ENCODE assay signal across 15 cellular contexts in the genomic region with DNA sequence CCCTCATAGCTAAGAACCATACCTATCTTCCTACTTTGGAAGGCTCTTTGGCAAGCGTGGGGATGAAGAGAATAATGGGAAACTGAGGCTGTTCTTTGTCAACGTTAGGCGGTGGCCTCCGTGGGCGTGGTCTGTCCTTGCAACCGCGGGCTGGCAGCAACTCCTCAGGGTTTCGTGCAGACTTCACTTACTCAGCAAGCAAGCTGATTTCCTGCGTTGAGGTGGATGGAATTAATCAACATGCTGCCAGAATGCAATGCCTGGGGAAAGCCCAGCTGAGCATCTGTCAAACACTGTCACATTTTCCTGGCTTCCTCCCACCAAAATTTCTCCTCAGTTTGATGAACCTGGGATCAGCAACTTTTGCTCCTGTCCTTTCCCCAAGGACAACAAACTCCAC. TPM values are rescaled to one million over a fixed set of nuclear protein-coding genes. Genes with fewer than 3 reads are reported as not detected.
DNase-seq lines count a peak whose midpoint lies in the region; ATAC-seq and TF ChIP-seq lines count a peak whose summit lies in the region.
"Had no signal": no experiment of that assay in that cellular context is flagged by ENCODE, and none has a peak within 500 bp of the region (broad histone marks: within the 10 kb centered on the region; RNA-seq: fewer than 3 reads in every experiment).

No MANE protein-coding gene starts in this region.

- H3K14ac ChIP-seq in H9 (ENCODE audit: insufficient read depth, low read length) = peak overlapping the region; percentile 20; the same call in 1 of the 2 replicates

- H4K5ac ChIP-seq in H9 (ENCODE audit: insufficient read length, low read depth, low read length) = no peak overlapping the region

- H3K9me3 ChIP-seq in H9 (ENCODE audit: control insufficient read depth, low read depth, low read length) (no peaks in the 10 kb centered on the region), Caco-2 (no peaks in the 10 kb centered on the region), heart left ventricle (no peaks in the 10 kb centered on the region), osteoblast (ENCODE audit: low read depth, low read length) (no peaks in the 10 kb centered on the region)
- H3K9me3 ChIP-seq: Peyer's patch, tibial nerve had no signal

- H3T11ph ChIP-seq in H9 (ENCODE audit: low read length) = no peak overlapping the region

- H3K4me2 ChIP-seq in H9 (ENCODE audit: insufficient read depth, insufficient read length, low read length) (no peak overlapping the region), osteoblast (ENCODE audit: insufficient read depth, low read length) (no peak overlapping the region)

- no peaks in the 10 kb centered on the region for H3K4me1 ChIP-seq in H9 (ENCODE audit: insufficient read depth, low read length)
- peaks cover 12% of the 10 kb centered on the region for H3K4me1 ChIP-seq in Caco-2
- no peaks in the 10 kb centered on the region for H3K4me1 ChIP-seq in heart left ventricle
- H3K4me1 ChIP-seq in osteoblast (ENCODE audit: insufficient read depth, low read length) = no peaks in the 10 kb centered on the region
- H3K4me1 ChIP-seq: tibial nerve had no signal

- BruUV-seq in Calu3 (replicated peaks; lab: Mats Ljungman, UMichigan) (no TSS peak), Caco-2 (replicated peaks; lab: Mats Ljungman, UMichigan) (no TSS peak)

- H2AK5ac ChIP-seq in H9 (ENCODE audit: insufficient read length, low read length) = no peak overlapping the region

- no peak overlapping the region for H3K23ac ChIP-seq in H9 (ENCODE audit: insufficient read length, low read depth, low read length)

- no peak overlapping the region for H4K91ac ChIP-seq in H9 (ENCODE audit: insufficient read length, low read depth, low read length)

- intact Hi-C loops in Calu3 (cut with micrococcal nuclease; ENCODE audit: unreplicated experiment) (no loop called here), Caco-2 (cut with micrococcal nuclease; ENCODE audit: unreplicated experiment) (no loop called here), heart left ventricle (cut with DNase I) (no loop called here)

- no peak overlapping the region for H4K8ac ChIP-seq in H9 (replicated peaks; ENCODE audit: insufficient read length, low read depth, low read length)

- peak; percentile 57 to 69 for ATAC-seq in activated T-cell treated with anti-CD3 and anti-CD28 coated beads, Interleukin-2, amount 50 U/mL, for 72 hours (replicated peaks in 1 of 2)
- ATAC-seq in GM21360 (IDR thresholded peaks at IDR 0.05; ENCODE audit: unreplicated experiment) (no peak), heart left ventricle (no peak)
- ATAC-seq: left cardiac atrium had no signal

- DNase-seq in Calu3 (peak; percentile 24), H9 (no peak), Caco-2 (no peak), heart left ventricle (no peak), osteoblast (ENCODE audit: insufficient read length, low spot score, missing footprints) (no peak)
- DNase-seq in activated T-cell treated with anti-CD3 and anti-CD28 coated beads, Interleukin-2, amount 50 U/mL, for 72 hours = peak; percentile 54 to 60
- peak; percentile 20 for DNase-seq in stimulated activated CD4-positive, alpha-beta T cell treated with anti-CD3 and anti-CD28 coated beads, Interleukin-12 subunit alpha, Interleukin-12 subunit beta, amount 100 ng/mL, for 4 hours
- DNase-seq: effector CD8-positive, alpha-beta T cell; left cardiac atrium; NCI-H510A treated with DMSO at 0.1 percent for 48 hours; Peyer's patch; retina; T1000 had no signal

- CTCF ChIA-PET in Calu3 (lab: Charles Lee) = interaction anchor here (0.6 to 0.9 kb wide), 4 partner anchors 11 to 565 kb away, joined by 3 to 6 read pairs (median 4); no protein-coding TSS in a partner anchor
- CTCF ChIA-PET in Caco-2 (lab: Charles Lee) = no interaction called here

- no peaks in the 10 kb centered on the region for H3K23me2 ChIP-seq in H9 (ENCODE audit: insufficient read length, low read depth, low read length, poor library complexity, severe bottlenecking)

- peaks cover 20% of the 10 kb centered on the region for H3K4me1 Mint-ChIP-seq in Calu3 (ENCODE audit: low read depth, unreplicated experiment)
- 0 out of 4 replicates have a peak, but pooled peaks cover 0 to 2% of the 10 kb centered on the region in 2 experiments for H3K4me1 Mint-ChIP-seq in H9
- peaks cover 56% of the 10 kb centered on the region for H3K4me1 Mint-ChIP-seq in activated T-cell treated with anti-CD3 and anti-CD28 coated beads, Interleukin-2, amount 50 U/mL, for 72 hours (ENCODE audit: low read depth)
- H3K4me1 Mint-ChIP-seq in Caco-2 (ENCODE audit: low read depth, unreplicated experiment) = peaks cover 15% of the 10 kb centered on the region

- no peak for TF ChIP-seq POLR2A in heart left ventricle (IDR thresholded peaks at IDR 0.05)

- H2BK5ac ChIP-seq in H9 (ENCODE audit: insufficient read length, low read length) = no peak overlapping the region

- H3K27me3 Mint-ChIP-seq in Calu3 (ENCODE audit: unreplicated experiment) (peaks cover 47% of the 10 kb centered on the region), H9 (ENCODE audit: low read depth) (0 out of 2 replicates have a peak, but pooled peaks cover 2% of the 10 kb centered on the region), Caco-2 (ENCODE audit: insufficient read depth, unreplicated experiment) (no peaks in the 10 kb centered on the region)
- H3K27me3 Mint-ChIP-seq in activated T-cell treated with anti-CD3 and anti-CD28 coated beads, Interleukin-2, amount 50 U/mL, for 72 hours (ENCODE audit: low read depth) = peaks cover 63% of the 10 kb centered on the region

- H3K9me3 Mint-ChIP-seq in Calu3 (ENCODE audit: low read depth, unreplicated experiment) (no peaks in the 10 kb centered on the region), H9 (peaks cover 5 to 15% of the 10 kb centered on the region in 2 experiments; a peak in 4 of 5 replicates), Caco-2 (ENCODE audit: unreplicated experiment) (no peaks in the 10 kb centered on the region)
- no peaks in the 10 kb centered on the region for H3K9me3 Mint-ChIP-seq in activated T-cell treated with anti-CD3 and anti-CD28 coated beads, Interleukin-2, amount 50 U/mL, for 72 hours

- H3K27ac Mint-ChIP-seq in Calu3 (ENCODE audit: unreplicated experiment) = no peak overlapping the region
- H3K27ac Mint-ChIP-seq in H9 = no peak overlapping the region
- no peak overlapping the region for H3K27ac Mint-ChIP-seq in activated T-cell treated with anti-CD3 and anti-CD28 coated beads, Interleukin-2, amount 50 U/mL, for 72 hours
- H3K27ac Mint-ChIP-seq in Caco-2 (ENCODE audit: unreplicated experiment) = no peak overlapping the region

- H2BK12ac ChIP-seq in H9 (ENCODE audit: insufficient read length, low read depth, low read length) = no peak overlapping the region

- H4K20me1 ChIP-seq in H9 (ENCODE audit: control insufficient read depth, insufficient read depth, insufficient read length) = no peaks in the 10 kb centered on the region
- no peaks in the 10 kb centered on the region for H4K20me1 ChIP-seq in osteoblast (ENCODE audit: insufficient read depth, low read length)

- no peak overlapping the region for H3K4ac ChIP-seq in H9 (ENCODE audit: low read depth, low read length)

- H3K27ac ChIP-seq in H9 (ENCODE audit: insufficient read length, low read depth, low read length) = no peak overlapping the region
- no peak overlapping the region for H3K27ac ChIP-seq in heart left ventricle
- no peak overlapping the region for H3K27ac ChIP-seq in osteoblast (ENCODE audit: low read depth, low read length)
- H3K27ac ChIP-seq: Peyer's patch, tibial nerve had no signal

- H3K36me3 ChIP-seq in Caco-2 (ENCODE audit: control insufficient read depth, insufficient read depth, low read length) (no peaks in the 10 kb centered on the region), heart left ventricle (no peaks in the 10 kb centered on the region), osteoblast (ENCODE audit: insufficient read depth, low read length) (no peaks in the 10 kb centered on the region)
- H3K36me3 ChIP-seq: Peyer's patch, tibial nerve had no signal

- H3K36me3 Mint-ChIP-seq in Calu3 (ENCODE audit: insufficient read depth, unreplicated experiment) (no peaks in the 10 kb centered on the region), H9 (ENCODE audit: insufficient read depth in 1 of 3, low read depth in 3 of 3) (no peaks in the 10 kb centered on the region; a peak in 2 of 7 replicates), Caco-2 (ENCODE audit: insufficient read depth, unreplicated experiment) (no peaks in the 10 kb centered on the region)
- no peaks in the 10 kb centered on the region for H3K36me3 Mint-ChIP-seq in activated T-cell treated with anti-CD3 and anti-CD28 coated beads, Interleukin-2, amount 50 U/mL, for 72 hours (ENCODE audit: insufficient read depth in 2 of 2)

- no peak overlapping the region for H2BK120ac ChIP-seq in H9 (ENCODE audit: low read depth, low read length, poor library complexity, severe bottlenecking)

- no peaks in the 10 kb centered on the region for H3K27me3 ChIP-seq in H9 (ENCODE audit: insufficient read depth, low read length)
- H3K27me3 ChIP-seq in Caco-2 (replicated peaks; ENCODE audit: control insufficient read depth, insufficient read depth, low read length) = no peaks in the 10 kb centered on the region
- peaks cover 0 to 28% (median 0%) of the 10 kb centered on the region in 9 donors for H3K27me3 ChIP-seq in heart left ventricle
- H3K27me3 ChIP-seq in osteoblast (ENCODE audit: insufficient read depth, low read length) = peaks cover 28% of the 10 kb centered on the region
- H3K27me3 ChIP-seq: Peyer's patch had no signal

- H2BK15ac ChIP-seq in H9 (ENCODE audit: low read depth, low read length) = no peak overlapping the region

- H3K4me3 ChIP-seq in Caco-2 (ENCODE audit: low read depth, low read length) (no peak overlapping the region), heart left ventricle (no peak overlapping the region), osteoblast (ENCODE audit: insufficient read depth, low read length) (no peak overlapping the region)
- H3K4me3 ChIP-seq: Peyer's patch, tibial nerve had no signal

- POLR2A ChIA-PET in Caco-2 (lab: Charles Lee) = no interaction called here

- no CpG with 5 or more reads among the region's 9 CpGs for WGBS in H9 (ENCODE audit: extremely low coverage, insufficient read length, low lambda C conversion rate)
- 36 to 48% (median 43%) methylated on average over 9 of the region's 9 CpGs for WGBS in heart left ventricle, 4 donors

- H2BK20ac ChIP-seq in H9 (ENCODE audit: low read depth, low read length, poor library complexity, severe bottlenecking) = no peak overlapping the region

- no peak overlapping the region for H3K18ac ChIP-seq in H9 (ENCODE audit: insufficient read length, low read depth, low read length)

- H3K4me3 Mint-ChIP-seq in Calu3 (ENCODE audit: low read depth, unreplicated experiment) (no peak overlapping the region), H9 (no peak overlapping the region), Caco-2 (ENCODE audit: unreplicated experiment) (no peak overlapping the region)
- peak overlapping the region in 1 of 2 donors; percentile 36 for H3K4me3 Mint-ChIP-seq in activated T-cell treated with anti-CD3 and anti-CD28 coated beads, Interleukin-2, amount 50 U/mL, for 72 hours

- no peak overlapping the region for H3K9ac ChIP-seq in H9 (ENCODE audit: extremely low read depth, insufficient read length, low read length)

- H3K79me2 ChIP-seq in H9 (ENCODE audit: insufficient read depth, low read length) = no peaks in the 10 kb centered on the region
- H3K79me2 ChIP-seq in osteoblast (ENCODE audit: insufficient read depth, low read length) = no peaks in the 10 kb centered on the region

- no peaks in the 10 kb centered on the region for H3K79me1 ChIP-seq in H9 (ENCODE audit: insufficient read depth, low read depth, low read length, poor library complexity, severe bottlenecking)

- TF ChIP-seq CTCF in Calu3 (IDR thresholded peaks at IDR 0.05; ENCODE audit: unreplicated experiment) (no peak), H9 (conservative IDR thresholded peaks at IDR 0.05) (no peak), Caco-2 (IDR thresholded peaks at IDR 0.05; ENCODE audit: insufficient read depth in 1 of 2, low read depth in 1 of 2, low read length in 1 of 2, severe bottlenecking in 1 of 2, unreplicated experiment in 1 of 2) (no peak), heart left ventricle (IDR thresholded peaks at IDR 0.05) (no peak), osteoblast (IDR thresholded peaks at IDR 0.05; ENCODE audit: extremely low read depth, low read depth, low read length) (no peak)

- no peak overlapping the region for H3K56ac ChIP-seq in H9 (ENCODE audit: insufficient read length, low read depth, low read length)

- H2AFZ ChIP-seq in H9 (ENCODE audit: low read length) (no peak overlapping the region), osteoblast (ENCODE audit: low read length) (no peak overlapping the region)

RNA-seq across cellular contexts. Expression of gene IL17F, which starts 9.2 kb away (rescaled TPM):
- total RNA-seq in Calu3 (2022) = not detected in 2 replicates
- not detected in 2 replicates for total RNA-seq in H9 (2021)
- total RNA-seq in activated T-cell treated with anti-CD3 and anti-CD28 coated beads, Interleukin-2, amount 50 U/mL, for 72 hours = 10 to 100 TPM in 1 of 2 donors, under 1 TPM in 1; 0.50 to 12.3 TPM
- total RNA-seq in Caco-2 (2022) = not detected in 2 replicates
- total RNA-seq in heart left ventricle = not detected
- polyA plus RNA-seq in heart left ventricle = not detected
- not detected in 2 replicates for total RNA-seq in osteoblast
- total RNA-seq: left cardiac atrium, Peyer's patch, tibial nerve had no signal

RNA-seq across cellular contexts. Expression of gene MCM3, which starts 31.0 kb away (rescaled TPM):
- total RNA-seq in Calu3 (2022) (116 and 117 TPM in 2 replicates), H9 (2021) (252 and 255 TPM in 2 replicates), Caco-2 (2022) (151 and 152 TPM in 2 replicates), heart left ventricle (10 to 100 TPM; 18.5 to 36.5 (median 25.0) TPM), osteoblast (19.2 and 19.4 TPM in 2 replicates)
- total RNA-seq in activated T-cell treated with anti-CD3 and anti-CD28 coated beads, Interleukin-2, amount 50 U/mL, for 72 hours = 100 to 1,000 TPM; 184 to 238 TPM
- polyA plus RNA-seq in heart left ventricle = 10 to 100 TPM; 10.6 to 39.0 TPM

Comparison
In these comparisons a context has a peak if more than half of its experiments do, and no peak if none do; other contexts are left out.
1. DNase-seq: peak in Calu3 (single experiment), activated T-cell treated with anti-CD3 and anti-CD28 coated beads, Interleukin-2, amount 50 U/mL, for 72 hours (2 of 2) and stimulated activated CD4-positive, alpha-beta T cell treated with anti-CD3 and anti-CD28 coated beads, Interleukin-12 subunit alpha, Interleukin-12 subunit beta, amount 100 ng/mL, for 4 hours (single experiment); none in H9 (single experiment), Caco-2 (0 of 2), heart left ventricle (0 of 5) and osteoblast (single experiment).
2. ATAC-seq: peak in activated T-cell treated with anti-CD3 and anti-CD28 coated beads, Interleukin-2, amount 50 U/mL, for 72 hours (2 of 2); none in GM21360 (single experiment) and heart left ventricle (0 of 4).